Comparison of ENCODE assay signal across 8 cellular contexts in genomic region chr16:30633526-30633925, GRCh38. TPM values are rescaled to one million over a fixed set of nuclear protein-coding genes. Genes with fewer than 3 reads are reported as not detected.
DNase-seq lines count a peak whose midpoint lies in the region; ATAC-seq and TF ChIP-seq lines count a peak whose summit lies in the region.

No MANE protein-coding gene starts in this region.

- H3K27me3 ChIP-seq in right lobe of liver: no peaks in the 10 kb centered on the region
- H3K27me3 ChIP-seq in thyroid gland: no peaks in the 10 kb centered on the region

- no peak for ATAC-seq in right lobe of liver

- H3K27me3 Mint-ChIP-seq in activated T-cell treated with anti-CD3 and anti-CD28 coated beads, Interleukin-2, amount 50 U/mL, for 24 hours: no peaks in the 10 kb centered on the region

- H3K36me3 ChIP-seq in right lobe of liver (no peaks in the 10 kb centered on the region), thyroid gland (no peaks in the 10 kb centered on the region)

- WGBS in right lobe of liver (ENCODE audit: insufficient coverage, low coverage, low lambda C conversion rate, missing lambda C conversion rate): 89% methylated on average over 17 of the region's 17 CpGs
- 78 to 79% methylated on average over 17 of the region's 17 CpGs for WGBS in thyroid gland, 2 donors

- TF ChIP-seq POLR2A in right lobe of liver (IDR thresholded peaks at IDR 0.05): no peak
- no peak for TF ChIP-seq POLR2A in thyroid gland (IDR thresholded peaks at IDR 0.05)

- no peaks in the 10 kb centered on the region for H3K9me3 Mint-ChIP-seq in activated T-cell treated with anti-CD3 and anti-CD28 coated beads, Interleukin-2, amount 50 U/mL, for 24 hours

- in situ Hi-C loops in astrocyte of the cerebellum (cut with HindIII; ENCODE audit: low sequenced_read_pairs): no loop called here

- H3K27ac Mint-ChIP-seq in activated T-cell treated with anti-CD3 and anti-CD28 coated beads, Interleukin-2, amount 50 U/mL, for 24 hours: peak overlapping the region; percentile 99

- H3K27ac ChIP-seq in right lobe of liver (peak overlapping the region; percentile 85 to 95 (median 88)), thyroid gland (peak overlapping the region; percentile 61 to 89 (median 80))

- H3K4me3 ChIP-seq in astrocyte of the cerebellum (ENCODE audit: low read depth, low read length): peak overlapping the region; percentile 64
- peak overlapping the region; percentile 52 to 75 (median 72) for H3K4me3 ChIP-seq in right lobe of liver
- peak overlapping the region in 2 of 3 donors; percentile 41 to 52 for H3K4me3 ChIP-seq in thyroid gland (replicated peaks in 1 of 3)

- H3K4me3 Mint-ChIP-seq in activated T-cell treated with anti-CD3 and anti-CD28 coated beads, Interleukin-2, amount 50 U/mL, for 24 hours: peak overlapping the region; percentile 95

- H3K36me3 Mint-ChIP-seq in activated T-cell treated with anti-CD3 and anti-CD28 coated beads, Interleukin-2, amount 50 U/mL, for 24 hours (ENCODE audit: low read depth): peaks cover 18% of the 10 kb centered on the region

- H3K4me1 ChIP-seq in right lobe of liver: peaks cover 0 to 12% (median 2%) of the 10 kb centered on the region in 4 donors
- peaks cover 7 to 11% of the 10 kb centered on the region in 2 donors for H3K4me1 ChIP-seq in thyroid gland

- no peak for TF ChIP-seq CTCF in astrocyte of the cerebellum (IDR thresholded peaks at IDR 0.05; ENCODE audit: low read depth, low read length, missing control alignments)
- TF ChIP-seq CTCF in right lobe of liver (IDR thresholded peaks at IDR 0.05): no peak
- no peak for TF ChIP-seq CTCF in thyroid gland (IDR thresholded peaks at IDR 0.05)

- H3K4me1 Mint-ChIP-seq in activated T-cell treated with anti-CD3 and anti-CD28 coated beads, Interleukin-2, amount 50 U/mL, for 24 hours (ENCODE audit: low read depth): peaks cover 22% of the 10 kb centered on the region

- no peak for DNase-seq in activated T-cell treated with anti-CD3 and anti-CD28 coated beads, Interleukin-2, amount 50 U/mL, for 24 hours
- DNase-seq in activated T-cell treated with anti-CD3 and anti-CD28 coated beads, Interleukin-2, amount 50 U/mL, for 1 hour: no peak
- DNase-seq in astrocyte of the cerebellum (ENCODE audit: low read depth): no peak
- no peak for DNase-seq in right lobe of liver
- DNase-seq in thyroid gland: no peak
- DNase-seq in DMS153 treated with DMSO at 0.1 percent for 48 hours (lab: John Stamatoyannopoulos, UW; ENCODE audit: unreplicated experiment): no peak
- no peak for DNase-seq in stimulated activated CD4-positive, alpha-beta T cell treated with anti-CD3 and anti-CD28 coated beads, Interleukin-4, amount 100 ng/mL, for 1 hour
- DNase-seq in NCI-H187 treated with DMSO at 0.1 percent for 48 hours (lab: John Stamatoyannopoulos, UW): no peak

- intact Hi-C loops in right lobe of liver (cut with DNase I): no loop called here
- intact Hi-C loops in thyroid gland (cut with DNase I): loop anchor here (10.0 kb wide), 2 partner anchors 59 to 99 kb away; partner anchors contain the start of genes ZNF688 and ZNF747

- H3K9me3 ChIP-seq in right lobe of liver: no peaks in the 10 kb centered on the region
- no peaks in the 10 kb centered on the region for H3K9me3 ChIP-seq in thyroid gland

RNA-seq across cellular contexts. Expression of gene PRR14, which starts 17.2 kb away (rescaled TPM):
- 10 to 100 TPM; 12.8 to 23.0 (median 17.6) TPM for total RNA-seq in right lobe of liver
- total RNA-seq in thyroid gland: 10 to 100 TPM; 26.5 to 44.7 (median 34.7) TPM

RNA-seq across cellular contexts. Expression of gene ZNF689, which starts 23.3 kb away (rescaled TPM):
- total RNA-seq in right lobe of liver (1 to 10 TPM; 3.9 to 5.8 (median 4.4) TPM), thyroid gland (10 to 100 TPM in 3 of 4 donors, 1 to 10 TPM in 1; 9.7 to 14.7 (median 11.8) TPM)

RNA-seq across cellular contexts. Expression of gene FBRS, which starts 24.7 kb away (rescaled TPM):
- total RNA-seq in right lobe of liver (10 to 100 TPM; 13.0 to 26.2 (median 20.9) TPM), thyroid gland (10 to 100 TPM; 35.6 to 56.8 (median 42.1) TPM)

RNA-seq across cellular contexts. Expression of gene ZNF785, which starts 48.0 kb away (rescaled TPM):
- total RNA-seq in right lobe of liver: 1 to 10 TPM; 2.4 to 6.5 (median 5.6) TPM
- total RNA-seq in thyroid gland: 10 to 100 TPM; 10.3 to 16.9 (median 12.4) TPM
